18 cellular contexts compared by ENCODE assay signal in the genomic region with DNA sequence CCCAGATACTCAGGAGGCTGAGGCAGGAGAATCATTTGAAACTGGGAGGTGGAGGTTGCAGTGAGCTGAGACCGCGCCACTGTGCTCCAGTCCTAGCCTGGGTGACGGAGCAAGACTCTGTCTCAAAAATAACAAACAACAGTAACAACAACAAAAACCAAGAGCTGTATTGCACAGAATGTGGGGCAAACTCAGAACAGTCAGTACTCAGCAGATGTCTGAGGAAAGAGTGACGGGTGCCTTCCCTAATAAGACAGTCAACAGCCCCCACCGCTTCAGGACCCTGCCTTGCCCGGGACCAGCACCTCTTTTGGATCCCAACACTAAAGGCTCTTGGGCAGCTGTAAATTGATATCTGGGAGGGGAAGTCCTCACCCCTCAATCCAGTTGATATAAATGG. TPM values are rescaled to one million over a fixed set of nuclear protein-coding genes. Genes with fewer than 3 reads are reported as not detected.
"Had no signal": no experiment of that assay in that cellular context is flagged by ENCODE, and none has a peak within 500 bp of the region (broad histone marks: within the 10 kb centered on the region; RNA-seq: fewer than 3 reads in every experiment).

No MANE protein-coding gene starts in this region.

- H3K36me3 ChIP-seq: brain microvascular endothelial cell, colonic mucosa, transverse colon had no signal

- H3K9ac ChIP-seq: SK-N-SH had no signal

- H3K4me3 ChIP-seq: colonic mucosa, transverse colon had no signal

- H3K4me1 Mint-ChIP-seq: activated naive CD8-positive, alpha-beta T cell treated with anti-CD3 and anti-CD28 coated beads, Interleukin-2, amount 10 ng/mL, durations not matched to agents 7 days and 5 days; central memory CD8-positive, alpha-beta T cell had no signal

- H3K4me1 ChIP-seq: colonic mucosa had no signal

- H3K27ac Mint-ChIP-seq: activated naive CD8-positive, alpha-beta T cell treated with anti-CD3 and anti-CD28 coated beads, Interleukin-2, amount 10 ng/mL, durations not matched to agents 7 days and 5 days; nephron progenitor cell; progenitor cell of endocrine pancreas; T-helper 2 cell treated with Interferon-gamma antibody and Interleukin-4, amounts not matched to agents 5 μg/mL and 100 μg/mL, for 36 hours had no signal

- H3K9me3 Mint-ChIP-seq: activated naive CD8-positive, alpha-beta T cell treated with anti-CD3 and anti-CD28 coated beads, Interleukin-2, amount 10 ng/mL, durations not matched to agents 7 days and 5 days; central memory CD8-positive, alpha-beta T cell; nephron progenitor cell; T-helper 2 cell treated with Interferon-gamma antibody and Interleukin-4, amounts not matched to agents 5 μg/mL and 100 μg/mL, for 36 hours had no signal

- H3K4me3 Mint-ChIP-seq: activated naive CD8-positive, alpha-beta T cell treated with anti-CD3 and anti-CD28 coated beads, Interleukin-2, amount 10 ng/mL, durations not matched to agents 7 days and 5 days; central memory CD8-positive, alpha-beta T cell; nephron progenitor cell; T-helper 2 cell treated with Interferon-gamma antibody and Interleukin-4, amounts not matched to agents 5 μg/mL and 100 μg/mL, for 36 hours had no signal

- H3K36me3 Mint-ChIP-seq: activated naive CD8-positive, alpha-beta T cell treated with anti-CD3 and anti-CD28 coated beads, Interleukin-2, amount 10 ng/mL, durations not matched to agents 7 days and 5 days had no signal

- DNase-seq: activated CD4-positive, alpha-beta T cell treated with anti-CD3 and anti-CD28 coated beads, Interleukin-2, amount 50 U/mL, for 4 hours; activated naive CD4-positive, alpha-beta T cell; activated naive CD8-positive, alpha-beta T cell treated with anti-CD3 and anti-CD28 coated beads, Interleukin-2, amount 10 ng/mL, durations not matched to agents 7 days and 5 days; activated T-cell treated with anti-CD3 and anti-CD28 coated beads for 4 hours; brain microvascular endothelial cell; colonic mucosa; erythroblast; mesendoderm; nephron progenitor cell; nucleus accumbens; SK-N-SH; stimulated activated CD4-positive, alpha-beta T cell treated with anti-CD3 and anti-CD28 coated beads, Interleukin-2, amount 100 ng/mL, for 24 hours; stimulated activated naive CD4-positive, alpha-beta T cell treated with Interleukin-2 at 50 U/mL for 16 hours; transverse colon had no signal

- H3K27ac ChIP-seq: brain microvascular endothelial cell, colonic mucosa had no signal

- H3K27me3 Mint-ChIP-seq: activated naive CD8-positive, alpha-beta T cell treated with anti-CD3 and anti-CD28 coated beads, Interleukin-2, amount 10 ng/mL, durations not matched to agents 7 days and 5 days had no signal

- H3K9me3 ChIP-seq: colonic mucosa, SK-N-SH, transverse colon had no signal

- H3K27me3 ChIP-seq: brain microvascular endothelial cell, colonic mucosa, transverse colon had no signal

RNA-seq across cellular contexts. Expression of a gene that starts 40.3 kb away (rescaled TPM):
- total RNA-seq: transverse colon had no signal
- polyA plus RNA-seq: SK-N-SH had no signal

RNA-seq across cellular contexts. Expression of a gene that starts 40.4 kb away (rescaled TPM):
- total RNA-seq: glomerular endothelial cell, progenitor cell of endocrine pancreas, transverse colon had no signal
- polyA plus RNA-seq: SK-N-SH had no signal

RNA-seq across cellular contexts. Expression of a gene that starts 48.9 kb away (rescaled TPM):
- total RNA-seq: activated naive CD8-positive, alpha-beta T cell treated with anti-CD3 and anti-CD28 coated beads, Interleukin-2, amount 10 ng/mL, durations not matched to agents 7 days and 5 days had no signal
